15 cellular contexts compared by ENCODE assay signal in genomic region chr12:18074001-18074400, GRCh38.
"Had no signal": no experiment of that assay in that cellular context is flagged by ENCODE, and none has a peak within 500 bp of the region (broad histone marks: within the 10 kb centered on the region; RNA-seq: fewer than 3 reads in every experiment).

No MANE protein-coding gene starts in this region.

- H3K27me3 ChIP-seq: brain microvascular endothelial cell, esophagus muscularis mucosa, tibial nerve had no signal

- DNase-seq: activated CD4-positive, alpha-beta memory T cell treated with anti-CD3 and anti-CD28 coated beads, Interleukin-2, amount 10 ng/mL, durations not matched to agents 7 days and 5 days; activated gamma-delta T cell treated with Interleukin-2 at 50 U/mL for 16 hours; activated naive CD8-positive, alpha-beta T cell treated with anti-CD3 and anti-CD28 coated beads for 36 hours; activated T-cell treated with anti-CD3 and anti-CD28 coated beads, Interleukin-2, amount 50 U/mL, for 48 hours; brain microvascular endothelial cell; endodermal cell; glutamatergic neuron; left cardiac atrium; mucosa of descending colon; natural killer cell; nucleus accumbens; right cardiac atrium; small intestine had no signal

- H3K27ac ChIP-seq: brain microvascular endothelial cell, esophagus muscularis mucosa, tibial nerve had no signal

- H3K4me1 ChIP-seq: esophagus muscularis mucosa, tibial nerve had no signal

- H3K36me3 ChIP-seq: brain microvascular endothelial cell, esophagus muscularis mucosa, tibial nerve had no signal

- H3K9me3 ChIP-seq: esophagus muscularis mucosa, mucosa of descending colon, tibial nerve had no signal

- H3K4me3 ChIP-seq: esophagus muscularis mucosa, mucosa of descending colon, tibial nerve had no signal
